ENCODE assay signal across 8 cellular contexts in the genomic region with DNA sequence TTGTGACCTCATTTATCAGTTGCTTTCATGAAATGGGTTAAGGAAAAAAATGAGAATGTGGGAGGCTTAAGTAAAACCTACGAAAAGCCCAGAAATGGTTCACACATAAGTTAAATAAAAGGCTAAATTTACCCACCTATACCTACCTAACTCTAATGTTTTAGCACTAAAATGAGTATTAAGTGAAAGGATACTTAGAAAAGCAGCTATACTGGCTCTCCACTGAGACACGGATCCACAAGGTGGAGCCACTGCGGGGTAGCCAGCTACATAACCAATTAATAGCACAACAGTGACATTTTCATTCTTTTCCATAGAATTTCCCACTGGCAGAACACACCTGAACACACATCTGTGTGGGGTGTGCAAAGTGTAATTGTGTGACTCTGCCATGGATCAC.
DNase-seq lines count a peak whose midpoint lies in the region; ATAC-seq lines count a peak whose summit lies in the region.

No MANE protein-coding gene starts in this region.

- DNase-seq in D341Med (ENCODE audit: low spot score): peak; percentile 57
- peak; percentile 47 for DNase-seq in KBM-7
- peak; percentile 35 to 39 for DNase-seq in activated CD4-positive, alpha-beta T cell treated with anti-CD3 and anti-CD28 coated beads, Interleukin-2, amount 50 U/mL, for 4 hours
- DNase-seq in globus pallidus (ENCODE audit: low spot score): peak; percentile 51
- DNase-seq in stimulated activated CD4-positive, alpha-beta T cell treated with anti-CD3 and anti-CD28 coated beads, Interleukin-15, amount 100 ng/mL, for 24 hours: peak; percentile 49
- no peak for DNase-seq in NCI-H2107 treated with DMSO at 0.1 percent for 48 hours (lab: John Stamatoyannopoulos, UW; ENCODE audit: unreplicated experiment)

- in situ Hi-C loops in KBM-7 (cut with MboI; ENCODE audit: low pct_unique_long_range_greater_than_20kb, low sequenced_read_pairs): no loop called here

- ATAC-seq in GM21529 (IDR thresholded peaks at IDR 0.05; ENCODE audit: unreplicated experiment) (no peak), HG03159 (IDR thresholded peaks at IDR 0.05; ENCODE audit: unreplicated experiment) (no peak)
